Comparison of ENCODE assay signal across 16 cellular contexts in the genomic region with DNA sequence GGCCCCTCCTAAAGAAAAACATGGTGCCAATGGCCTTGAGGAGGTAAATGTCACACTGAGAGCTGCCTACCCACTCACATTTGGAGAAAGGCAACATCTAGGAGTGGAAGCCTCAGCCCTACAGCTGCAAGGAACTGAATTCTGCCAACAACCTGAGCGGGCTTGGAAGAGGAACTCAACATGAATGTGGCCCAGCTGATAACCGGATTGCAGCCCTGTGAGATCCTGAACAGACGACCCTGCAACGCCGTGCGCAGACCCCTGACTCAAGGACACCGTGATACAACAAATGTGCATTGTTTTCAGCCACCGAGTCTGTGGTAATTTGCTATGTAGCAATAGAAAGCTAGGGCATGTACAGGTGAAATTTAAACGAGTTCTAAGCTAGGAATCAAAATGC.
"Had no signal": no experiment of that assay in that cellular context is flagged by ENCODE, and none has a peak within 500 bp of the region (broad histone marks: within the 10 kb centered on the region; RNA-seq: fewer than 3 reads in every experiment).

No MANE protein-coding gene starts in this region.

- FAIRE-seq: endometrium had no signal

- H3K4me3 ChIP-seq: dorsolateral prefrontal cortex, heart right ventricle, mucosa of descending colon, right atrium auricular region, smooth muscle cell, tibial nerve had no signal

- H3K9me3 Mint-ChIP-seq: activated naive CD4-positive, alpha-beta T cell treated with anti-CD3 and anti-CD28 coated beads, Interleukin-2, amount 50 U/mL, for 24 hours had no signal

- H3K4me1 Mint-ChIP-seq: activated naive CD4-positive, alpha-beta T cell treated with anti-CD3 and anti-CD28 coated beads, Interleukin-2, amount 50 U/mL, for 24 hours; naive thymus-derived CD8-positive, alpha-beta T cell; stimulated activated memory B cell treated with anti-CD40 and anti-IgM and Interleukin-4, amounts not matched to agents 10 μg/mL and 1 μg/mL and 100 μg/mL, for 72 hours had no signal

- H3K27ac ChIP-seq: dorsolateral prefrontal cortex, right atrium auricular region had no signal

- ATAC-seq: naive thymus-derived CD8-positive, alpha-beta T cell; SK-N-SH treated with all-trans-retinoic acid at 6 μM for 48 hours; stimulated activated memory B cell treated with anti-CD40 and anti-IgM and Interleukin-4, amounts not matched to agents 10 μg/mL and 1 μg/mL and 100 μg/mL, for 72 hours had no signal

- H3K4me1 ChIP-seq: right atrium auricular region had no signal

- H3K27me3 Mint-ChIP-seq: activated naive CD4-positive, alpha-beta T cell treated with anti-CD3 and anti-CD28 coated beads, Interleukin-2, amount 50 U/mL, for 24 hours; naive thymus-derived CD8-positive, alpha-beta T cell had no signal

- H3K27ac Mint-ChIP-seq: activated naive CD4-positive, alpha-beta T cell treated with anti-CD3 and anti-CD28 coated beads, Interleukin-2, amount 50 U/mL, for 24 hours; stimulated activated memory B cell treated with anti-CD40 and anti-IgM and Interleukin-4, amounts not matched to agents 10 μg/mL and 1 μg/mL and 100 μg/mL, for 72 hours; T-helper 1 cell treated with Interleukin-12 subunit alpha and Interleukin-12 subunit beta and Interleukin-4 antibody, amounts not matched to agents 30 μg/mL and 1 μg/mL, for 36 hours had no signal

- H3K27me3 ChIP-seq: dorsolateral prefrontal cortex, heart right ventricle, right atrium auricular region, tibial nerve had no signal

- DNase-seq: activated effector memory CD4-positive, alpha-beta T cell treated with Interleukin-2 at 50 U/mL for 16 hours; activated T-cell treated with anti-CD3 and anti-CD28 coated beads, Interleukin-2, amount 50 U/mL, for 1 hour; cerebellar nuclear complex; dorsolateral prefrontal cortex; foreskin melanocyte; heart right ventricle; naive thymus-derived CD8-positive, alpha-beta T cell had no signal

- H3K4me2 ChIP-seq: smooth muscle cell had no signal

- H3K9me3 ChIP-seq: heart right ventricle, mucosa of descending colon, right atrium auricular region, tibial nerve had no signal

- H3K4me3 Mint-ChIP-seq: activated naive CD4-positive, alpha-beta T cell treated with anti-CD3 and anti-CD28 coated beads, Interleukin-2, amount 50 U/mL, for 24 hours; naive thymus-derived CD8-positive, alpha-beta T cell; stimulated activated memory B cell treated with anti-CD40 and anti-IgM and Interleukin-4, amounts not matched to agents 10 μg/mL and 1 μg/mL and 100 μg/mL, for 72 hours; T-helper 1 cell treated with Interleukin-12 subunit alpha and Interleukin-12 subunit beta and Interleukin-4 antibody, amounts not matched to agents 30 μg/mL and 1 μg/mL, for 36 hours had no signal
